ENCODE assay signal across 11 cellular contexts in genomic region chr3:57017481-57017880, GRCh38. TPM values are rescaled to one million over a fixed set of nuclear protein-coding genes. Genes with fewer than 3 reads are reported as not detected.
DNase-seq lines count a peak whose midpoint lies in the region; ATAC-seq and TF ChIP-seq lines count a peak whose summit lies in the region.
"Had no signal": no experiment of that assay in that cellular context is flagged by ENCODE, and none has a peak within 500 bp of the region (broad histone marks: within the 10 kb centered on the region; RNA-seq: fewer than 3 reads in every experiment).

No MANE protein-coding gene starts in this region.

- no peak for TF ChIP-seq CTCF in upper lobe of right lung (IDR thresholded peaks at IDR 0.05)

- intact Hi-C loops in right cardiac atrium (cut with DNase I), result no loop called here
- intact Hi-C loops in cardiac septum (cut with DNase I), result no loop called here
- intact Hi-C loops in upper lobe of right lung (cut with DNase I), result no loop called here

- H3K4me1 ChIP-seq in right cardiac atrium (ENCODE audit: control insufficient read depth, insufficient read depth, low read length), result no peaks in the 10 kb centered on the region
- H3K4me1 ChIP-seq in upper lobe of right lung, result peaks cover 6% of the 10 kb centered on the region
- H3K4me1 ChIP-seq: uterus had no signal

- ATAC-seq in right cardiac atrium (peak; percentile 40 to 54), upper lobe of right lung (peak; percentile 62), HG02981 (IDR thresholded peaks at IDR 0.05; ENCODE audit: unreplicated experiment) (no peak)

- H3K9me3 ChIP-seq in right cardiac atrium (ENCODE audit: control insufficient read depth, low read length) (no peaks in the 10 kb centered on the region), upper lobe of right lung (no peaks in the 10 kb centered on the region)
- H3K9me3 ChIP-seq: uterus had no signal

- no peak overlapping the region for H3K4me3 ChIP-seq in right cardiac atrium (ENCODE audit: low read length)
- H3K4me3 ChIP-seq in upper lobe of right lung, result no peak overlapping the region
- H3K4me3 ChIP-seq: uterus had no signal

- WGBS in right cardiac atrium, result 47% methylated on average over 7 of the region's 7 CpGs

- no peak overlapping the region for H3K27ac ChIP-seq in right cardiac atrium (ENCODE audit: low read length)
- peak overlapping the region; percentile 22 for H3K27ac ChIP-seq in angular gyrus (ENCODE audit: low read depth, low read length)
- H3K27ac ChIP-seq in upper lobe of right lung, result no peak overlapping the region
- H3K27ac ChIP-seq: uterus had no signal

- no peaks in the 10 kb centered on the region for H3K27me3 ChIP-seq in right cardiac atrium (ENCODE audit: control insufficient read depth, insufficient read depth)
- no peaks in the 10 kb centered on the region for H3K27me3 ChIP-seq in upper lobe of right lung
- H3K27me3 ChIP-seq: uterus had no signal

- DNase-seq in right cardiac atrium (peak in 1 of 3 donors; percentile 35), cardiac septum (ENCODE audit: low spot score) (no peak), kidney tubule cell (ENCODE audit: low spot score) (peak; percentile 65), upper lobe of right lung (no peak), COR-L47 (lab: John Stamatoyannopoulos, UW) (no peak), NCI-H526 treated with DMSO at 0.1 percent for 48 hours (lab: John Stamatoyannopoulos, UW) (no peak)
- DNase-seq: Kasumi-1, uterus had no signal

- no peaks in the 10 kb centered on the region for H3K36me3 ChIP-seq in upper lobe of right lung
- H3K36me3 ChIP-seq: uterus had no signal

RNA-seq across cellular contexts. Expression of gene SPATA12, which starts 43.0 kb away (rescaled TPM):
- total RNA-seq in right cardiac atrium, result not detected
- polyA plus RNA-seq in right cardiac atrium, result 0.02 TPM
- total RNA-seq in cardiac septum, result not detected
- 0.38 TPM for total RNA-seq in upper lobe of right lung
- polyA plus RNA-seq: neural cell had no signal
